In genomic region chr7:135147341-135147898, GRCh38 we compare ENCODE assay signal across 1 cellular context.
TF ChIP-seq lines count a peak whose summit lies in the region.

No MANE protein-coding gene starts in this region.

TF ChIP-seq in K562, 482 proteins besides CTCF, POLR2A, EP300 and RAD21 (continued from another document and continues in another):
- TF ChIP-seq NRF1 (conservative IDR thresholded peaks at IDR 0.05 in 1 of 2, IDR thresholded peaks at IDR 0.05 in 1 of 2), result 0 out of 4 replicates have a peak, but pooled peaks of 1 of the 2 experiments have one; percentile 11
- peak; percentile 86 for TF ChIP-seq ZNF766 (CRISPR knock-in tag; conservative IDR thresholded peaks at IDR 0.05)
- TF ChIP-seq MEIS2 (IDR thresholded peaks at IDR 0.05; ENCODE audit: partially characterized antibody), result no peak
- peak in 1 of 2 experiments; percentile 30 for TF ChIP-seq AFF1 (IDR thresholded peaks at IDR 0.05; ENCODE audit: low read depth in 1 of 2, partially characterized antibody in 2 of 2)
- peak; percentile 35; the same call in 1 of the 2 replicates for TF ChIP-seq SMARCE1 (IDR thresholded peaks at IDR 0.05)
- 0 out of 2 replicates have a peak, but pooled peaks have one; percentile 43 for TF ChIP-seq ZNF764 (CRISPR knock-in tag; IDR thresholded peaks at IDR 0.05; ENCODE audit: low read depth)
- peak; percentile 15 for TF ChIP-seq RBBP5 (IDR thresholded peaks at IDR 0.05; ENCODE audit: borderline replicate concordance, insufficient read depth, low read length, poor library complexity, severe bottlenecking)
- 0 out of 2 replicates have a peak, but pooled peaks have one; percentile 56 for TF ChIP-seq ZKSCAN8 (CRISPR knock-in tag; IDR thresholded peaks at IDR 0.05)
- no peak for TF ChIP-seq ZNF740 (CRISPR knock-in tag; IDR thresholded peaks at IDR 0.05)
- TF ChIP-seq ZNF740 (tag; IDR thresholded peaks at IDR 0.05), result 0 out of 4 replicates have a peak, but pooled peaks of 1 of the 2 experiments have one; percentile 35
- peak; percentile 59; the same call in 1 of the 2 replicates for TF ChIP-seq CREB3 (tag; conservative IDR thresholded peaks at IDR 0.05; ENCODE audit: low read depth)
- peak in 2 of 3 experiments; percentile 44 to 57; a peak in 2 of 6 replicates for TF ChIP-seq ZBTB11 (CRISPR knock-in tag; IDR thresholded peaks at IDR 0.05)
- TF ChIP-seq HES1 (IDR thresholded peaks at IDR 0.05; ENCODE audit: low read depth), result no peak
- no peak for TF ChIP-seq ZNF263 (CRISPR knock-in tag; IDR thresholded peaks at IDR 0.05; ENCODE audit: borderline replicate concordance)
- peak; percentile 14; the same call in 1 of the 2 replicates for TF ChIP-seq CUX1 (CRISPR knock-in tag; IDR thresholded peaks at IDR 0.05)
- 0 out of 2 replicates have a peak, but pooled peaks have one; percentile 3 for TF ChIP-seq FOSL1 (tag; conservative IDR thresholded peaks at IDR 0.05)
- no peak for TF ChIP-seq MED1 (CRISPR knock-in tag; IDR thresholded peaks at IDR 0.05; ENCODE audit: borderline replicate concordance)
- TF ChIP-seq ZNF589 (CRISPR knock-in tag; IDR thresholded peaks at IDR 0.05; ENCODE audit: low read depth), result peak; percentile 74; the same call in 1 of the 2 replicates
- TF ChIP-seq IFI16 (CRISPR knock-in tag; IDR thresholded peaks at IDR 0.05), result no peak
- TF ChIP-seq USF2 (CRISPR knock-in tag; IDR thresholded peaks at IDR 0.05), result peak; percentile 61
- peak; percentile 88 for TF ChIP-seq ETV1 (tag; conservative IDR thresholded peaks at IDR 0.05; ENCODE audit: low read depth)
- no peak for TF ChIP-seq LCOR (CRISPR knock-in tag; IDR thresholded peaks at IDR 0.05)
- 0 out of 2 replicates have a peak, but pooled peaks have one; percentile 23 for TF ChIP-seq MITF (IDR thresholded peaks at IDR 0.05)
- 0 out of 2 replicates have a peak, but pooled peaks have one; percentile 4 for TF ChIP-seq ARID4B (CRISPR knock-in tag; IDR thresholded peaks at IDR 0.05)
- peak; percentile 49; the same call in 1 of the 2 replicates for TF ChIP-seq ETV5 (CRISPR knock-in tag; IDR thresholded peaks at IDR 0.05; ENCODE audit: low read depth)
- TF ChIP-seq HMG20A (CRISPR knock-in tag; conservative IDR thresholded peaks at IDR 0.05), result no peak
- TF ChIP-seq CC2D1A (IDR thresholded peaks at IDR 0.05), result peak; percentile 88; the same call in 1 of the 2 replicates
- TF ChIP-seq KDM5B (IDR thresholded peaks at IDR 0.05; ENCODE audit: insufficient replicate concordance, low read depth, low read length), result peak; percentile 49
- TF ChIP-seq ATF3 (IDR thresholded peaks at IDR 0.05), result no peak
- TF ChIP-seq ATF3 (CRISPR knock-in tag; conservative IDR thresholded peaks at IDR 0.05), result no peak
